10 cellular contexts compared by ENCODE assay signal in genomic region chr11:128886401-128887119, GRCh38. TPM values are rescaled to one million over a fixed set of nuclear protein-coding genes. Genes with fewer than 3 reads are reported as not detected.
DNase-seq lines count a peak whose midpoint lies in the region; ATAC-seq and TF ChIP-seq lines count a peak whose summit lies in the region.
"Had no signal": no experiment of that assay in that cellular context is flagged by ENCODE, and none has a peak within 500 bp of the region (broad histone marks: within the 10 kb centered on the region; RNA-seq: fewer than 3 reads in every experiment).

No MANE protein-coding gene starts in this region.

- DNase-seq in activated CD4-positive, alpha-beta T cell treated with anti-CD3 and anti-CD28 coated beads for 36 hours, result peak; percentile 42
- no peak for DNase-seq in activated CD4-positive, alpha-beta T cell treated with anti-CD3 and anti-CD28 coated beads, Interleukin-2, amount 10 ng/mL, durations not matched to agents 7 days and 5 days
- peak; percentile 49 for DNase-seq in NCI-H510A (lab: John Stamatoyannopoulos, UW)
- DNase-seq in dermis blood vessel endothelial cell, result peak; percentile 49
- DNase-seq in stimulated activated effector memory CD8-positive, alpha-beta T cell treated with anti-CD3 and anti-CD28 coated beads, Interleukin-12 subunit alpha, Interleukin-12 subunit beta, amount 100 ng/mL, for 72 hours (ENCODE audit: low spot score in 2 of 2), result no peak
- no peak for DNase-seq in NCI-H446 treated with DMSO at 0.1 percent for 48 hours (lab: John Stamatoyannopoulos, UW)
- no peak for DNase-seq in vagina (ENCODE audit: extremely low spot score in 2 of 2)

- POLR2A ChIA-PET in activated CD4-positive, alpha-beta T cell treated with anti-CD3 and anti-CD28 coated beads for 36 hours (lab: Charles Lee), result no interaction called here
- POLR2A ChIA-PET in activated CD4-positive, alpha-beta T cell treated with anti-CD3 and anti-CD28 coated beads, Interleukin-2, amount 10 ng/mL, durations not matched to agents 7 days and 5 days (lab: Charles Lee), result no interaction called here

- H3K9me3 ChIP-seq in vagina, result no peaks in the 10 kb centered on the region

- no peak for TF ChIP-seq CTCF in vagina (IDR thresholded peaks at IDR 0.05)

- no peaks in the 10 kb centered on the region for H3K36me3 Mint-ChIP-seq in activated CD4-positive, alpha-beta T cell treated with anti-CD3 and anti-CD28 coated beads for 36 hours (ENCODE audit: low read depth)
- H3K36me3 Mint-ChIP-seq in activated CD4-positive, alpha-beta T cell treated with anti-CD3 and anti-CD28 coated beads, Interleukin-2, amount 10 ng/mL, durations not matched to agents 7 days and 5 days (ENCODE audit: low read depth), result no peaks in the 10 kb centered on the region
- no peaks in the 10 kb centered on the region for H3K36me3 Mint-ChIP-seq in stimulated activated effector memory CD8-positive, alpha-beta T cell treated with anti-CD3 and anti-CD28 coated beads, Interleukin-12 subunit alpha, Interleukin-12 subunit beta, amount 100 ng/mL, for 72 hours

- no peaks in the 10 kb centered on the region for H3K27me3 ChIP-seq in vagina

- intact Hi-C loops in activated CD4-positive, alpha-beta T cell treated with anti-CD3 and anti-CD28 coated beads for 36 hours (cut with DNase I, micrococcal nuclease), result loop anchor here in 1 of 2 experiments (5.0 kb wide), 1 partner anchor 446 kb away; no protein-coding TSS in a partner anchor
- intact Hi-C loops in vagina (cut with DNase I), result loop anchor here (10.0 kb wide), 1 partner anchor 68 kb away; no protein-coding TSS in a partner anchor

- H3K4me1 ChIP-seq in vagina, result peaks cover 10% of the 10 kb centered on the region

- H3K4me3 Mint-ChIP-seq in activated CD4-positive, alpha-beta T cell treated with anti-CD3 and anti-CD28 coated beads for 36 hours, result no peak overlapping the region
- no peak overlapping the region for H3K4me3 Mint-ChIP-seq in activated CD4-positive, alpha-beta T cell treated with anti-CD3 and anti-CD28 coated beads, Interleukin-2, amount 10 ng/mL, durations not matched to agents 7 days and 5 days
- no peak overlapping the region for H3K4me3 Mint-ChIP-seq in stimulated activated effector memory CD8-positive, alpha-beta T cell treated with anti-CD3 and anti-CD28 coated beads, Interleukin-12 subunit alpha, Interleukin-12 subunit beta, amount 100 ng/mL, for 72 hours

- H3K4me3 ChIP-seq in vagina, result no peak overlapping the region

- CTCF ChIA-PET in activated CD4-positive, alpha-beta T cell treated with anti-CD3 and anti-CD28 coated beads for 36 hours (lab: Charles Lee), result interaction anchor here (0.6 to 6.5 kb wide), 12 partner anchors 12 to 729 kb away, joined by 3 to 162 read pairs (median 4); no protein-coding TSS in a partner anchor
- CTCF ChIA-PET in activated CD4-positive, alpha-beta T cell treated with anti-CD3 and anti-CD28 coated beads, Interleukin-2, amount 10 ng/mL, durations not matched to agents 7 days and 5 days (lab: Charles Lee), result interaction anchor here (1.2 to 1.3 kb wide), 2 partner anchors 55 to 70 kb away, joined by 3 to 5 read pairs; no protein-coding TSS in a partner anchor

- peaks cover 2% of the 10 kb centered on the region for H3K4me1 Mint-ChIP-seq in activated CD4-positive, alpha-beta T cell treated with anti-CD3 and anti-CD28 coated beads for 36 hours
- peaks cover 17% of the 10 kb centered on the region for H3K4me1 Mint-ChIP-seq in activated CD4-positive, alpha-beta T cell treated with anti-CD3 and anti-CD28 coated beads, Interleukin-2, amount 10 ng/mL, durations not matched to agents 7 days and 5 days
- H3K4me1 Mint-ChIP-seq in stimulated activated effector memory CD8-positive, alpha-beta T cell treated with anti-CD3 and anti-CD28 coated beads, Interleukin-12 subunit alpha, Interleukin-12 subunit beta, amount 100 ng/mL, for 72 hours, result peaks cover 19% of the 10 kb centered on the region

- H3K27ac ChIP-seq in vagina, result no peak overlapping the region
- H3K27ac ChIP-seq: epithelial cell of prostate had no signal

- no peaks in the 10 kb centered on the region for H3K9me3 Mint-ChIP-seq in activated CD4-positive, alpha-beta T cell treated with anti-CD3 and anti-CD28 coated beads for 36 hours (ENCODE audit: low read depth)
- no peaks in the 10 kb centered on the region for H3K9me3 Mint-ChIP-seq in activated CD4-positive, alpha-beta T cell treated with anti-CD3 and anti-CD28 coated beads, Interleukin-2, amount 10 ng/mL, durations not matched to agents 7 days and 5 days
- H3K9me3 Mint-ChIP-seq in stimulated activated effector memory CD8-positive, alpha-beta T cell treated with anti-CD3 and anti-CD28 coated beads, Interleukin-12 subunit alpha, Interleukin-12 subunit beta, amount 100 ng/mL, for 72 hours, result no peaks in the 10 kb centered on the region

- no peak for TF ChIP-seq POLR2A in vagina (IDR thresholded peaks at IDR 0.05)

- H3K27me3 Mint-ChIP-seq in activated CD4-positive, alpha-beta T cell treated with anti-CD3 and anti-CD28 coated beads for 36 hours, result peaks cover 61% of the 10 kb centered on the region
- H3K27me3 Mint-ChIP-seq in activated CD4-positive, alpha-beta T cell treated with anti-CD3 and anti-CD28 coated beads, Interleukin-2, amount 10 ng/mL, durations not matched to agents 7 days and 5 days, result peaks cover 78% of the 10 kb centered on the region

- H3K36me3 ChIP-seq in vagina, result no peaks in the 10 kb centered on the region

- peak; percentile 40 for ATAC-seq in activated CD4-positive, alpha-beta T cell treated with anti-CD3 and anti-CD28 coated beads for 36 hours
- peak; percentile 22 for ATAC-seq in stimulated activated effector memory CD8-positive, alpha-beta T cell treated with anti-CD3 and anti-CD28 coated beads, Interleukin-12 subunit alpha, Interleukin-12 subunit beta, amount 100 ng/mL, for 72 hours
- no peak for ATAC-seq in HG02571 (IDR thresholded peaks at IDR 0.05; ENCODE audit: unreplicated experiment)

- no peak overlapping the region for H3K27ac Mint-ChIP-seq in activated CD4-positive, alpha-beta T cell treated with anti-CD3 and anti-CD28 coated beads for 36 hours
- H3K27ac Mint-ChIP-seq in activated CD4-positive, alpha-beta T cell treated with anti-CD3 and anti-CD28 coated beads, Interleukin-2, amount 10 ng/mL, durations not matched to agents 7 days and 5 days, result no peak overlapping the region
- no peak overlapping the region for H3K27ac Mint-ChIP-seq in stimulated activated effector memory CD8-positive, alpha-beta T cell treated with anti-CD3 and anti-CD28 coated beads, Interleukin-12 subunit alpha, Interleukin-12 subunit beta, amount 100 ng/mL, for 72 hours

RNA-seq across cellular contexts. Expression of gene KCNJ5, which starts 4.6 kb away (rescaled TPM):
- not detected for total RNA-seq in activated CD4-positive, alpha-beta T cell treated with anti-CD3 and anti-CD28 coated beads for 36 hours
- total RNA-seq in activated CD4-positive, alpha-beta T cell treated with anti-CD3 and anti-CD28 coated beads, Interleukin-2, amount 10 ng/mL, durations not matched to agents 7 days and 5 days, result not detected
- total RNA-seq in dermis blood vessel endothelial cell (0.14 TPM in 1 of 2 replicates, not detected in the other), vagina (1.5 TPM)

RNA-seq across cellular contexts. Expression of gene KCNJ1, which starts 19.5 kb away (rescaled TPM):
- not detected for total RNA-seq in activated CD4-positive, alpha-beta T cell treated with anti-CD3 and anti-CD28 coated beads for 36 hours
- total RNA-seq in activated CD4-positive, alpha-beta T cell treated with anti-CD3 and anti-CD28 coated beads, Interleukin-2, amount 10 ng/mL, durations not matched to agents 7 days and 5 days, result not detected
- total RNA-seq in dermis blood vessel endothelial cell (0.23 and 0.34 TPM in 2 replicates), vagina (1.5 TPM)
- total RNA-seq: skeletal muscle tissue had no signal

RNA-seq across cellular contexts. Expression of gene TP53AIP1, which starts 56.1 kb away (rescaled TPM):
- total RNA-seq in activated CD4-positive, alpha-beta T cell treated with anti-CD3 and anti-CD28 coated beads for 36 hours, result not detected
- not detected for total RNA-seq in activated CD4-positive, alpha-beta T cell treated with anti-CD3 and anti-CD28 coated beads, Interleukin-2, amount 10 ng/mL, durations not matched to agents 7 days and 5 days
- total RNA-seq in dermis blood vessel endothelial cell (not detected in 2 replicates), vagina (3.7 TPM)
- total RNA-seq: skeletal muscle tissue had no signal

Comparison
In these comparisons a context has a peak if more than half of its experiments do, and no peak if none do; other contexts are left out.
1. DNase-seq: peak in activated CD4-positive, alpha-beta T cell treated with anti-CD3 and anti-CD28 coated beads for 36 hours (single experiment), NCI-H510A (single experiment) and dermis blood vessel endothelial cell (single experiment); none in activated CD4-positive, alpha-beta T cell treated with anti-CD3 and anti-CD28 coated beads, Interleukin-2, amount 10 ng/mL, durations not matched to agents 7 days and 5 days (single experiment), stimulated activated effector memory CD8-positive, alpha-beta T cell treated with anti-CD3 and anti-CD28 coated beads, Interleukin-12 subunit alpha, Interleukin-12 subunit beta, amount 100 ng/mL, for 72 hours (0 of 2), NCI-H446 treated with DMSO at 0.1 percent for 48 hours (single experiment) and vagina (0 of 2).